Comparison of ENCODE assay signal across 19 cellular contexts in the genomic region with DNA sequence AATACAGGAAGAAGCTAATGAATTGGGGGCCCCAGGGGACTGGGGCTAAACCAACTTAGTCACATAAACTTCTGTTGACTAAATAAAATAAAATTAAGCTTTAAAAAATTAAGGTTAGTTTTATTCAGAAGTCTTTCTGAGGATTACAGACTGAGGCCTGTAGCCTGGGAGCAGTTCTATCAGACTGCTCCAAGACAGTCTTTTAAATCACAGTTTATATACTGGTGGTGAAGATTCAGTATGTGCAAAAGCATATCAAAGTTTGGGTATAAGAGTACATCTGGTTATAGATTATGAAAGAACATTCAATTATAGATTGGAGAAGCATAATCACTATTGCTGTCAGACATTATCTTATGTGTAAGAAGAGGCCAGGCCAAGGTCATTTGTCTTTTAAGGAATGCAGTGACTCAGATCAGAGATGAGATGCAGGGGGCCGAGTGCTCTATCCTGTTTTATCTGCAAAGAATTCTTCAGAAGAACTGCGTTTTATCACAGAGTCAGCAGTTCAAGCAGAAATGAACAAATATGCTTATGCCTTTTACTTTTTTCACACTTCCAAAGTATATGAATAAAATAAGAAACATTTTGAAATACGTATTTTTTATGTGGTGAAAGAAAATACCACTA.
A peak's percentile ranks its signal among the peaks of the same experiment; 100 is the strongest.
DNase-seq lines count a peak whose midpoint lies in the region; ATAC-seq, FAIRE-seq and TF ChIP-seq lines count a peak whose summit lies in the region.
"Had no signal": no experiment of that assay in that cellular context is flagged by ENCODE, and none has a peak within 500 bp of the region (broad histone marks: within the 10 kb centered on the region; RNA-seq: fewer than 3 reads in every experiment).

No MANE protein-coding gene starts in this region.

- ATAC-seq in GM21381 (IDR thresholded peaks at IDR 0.05; ENCODE audit: unreplicated experiment) (no peak), sciatic nerve (no peak), HG03571 (IDR thresholded peaks at IDR 0.05; ENCODE audit: unreplicated experiment) (no peak)
- ATAC-seq in natural killer cell treated with Interleukin-12 subunit alpha and Interleukin-12 subunit beta and Interleukin-15 and Interleukin-18, amount 100 ng/mL, for 72 hours, result no peak

- DNase-seq in LHCN-M2 (ENCODE audit: low read depth) (peak; percentile 40), astrocyte (ENCODE audit: low read depth) (peak; percentile 20), iris pigment epithelial cell (ENCODE audit: low read depth) (peak; percentile 23), non-pigmented ciliary epithelial cell (ENCODE audit: low read depth) (peak; percentile 5), sciatic nerve (ENCODE audit: low spot score) (no peak)
- DNase-seq in natural killer cell treated with Interleukin-12 subunit alpha and Interleukin-12 subunit beta and Interleukin-15 and Interleukin-18, amount 100 ng/mL, for 72 hours (ENCODE audit: low spot score), result no peak
- DNase-seq: ACHN; AML-193; Caco-2; DMS153; H9; NCI-H187 treated with DMSO at 0.1 percent for 48 hours; NCI-H2171; NCI-H446 treated with DMSO at 0.1 percent for 48 hours; NK-92 treated with Interleukin-12 subunit alpha and Interleukin-12 subunit beta, amount 100 ng/mL, for 24 hours; SHP77 had no signal

- H3K27ac ChIP-seq in astrocyte (ENCODE audit: low read depth, low read length), result no peak overlapping the region

- no peak overlapping the region for H3K4me3 Mint-ChIP-seq in astrocyte (ENCODE audit: unreplicated experiment)
- no peak overlapping the region for H3K4me3 Mint-ChIP-seq in natural killer cell treated with Interleukin-12 subunit alpha and Interleukin-12 subunit beta and Interleukin-15 and Interleukin-18, amount 100 ng/mL, for 72 hours
- H3K4me3 Mint-ChIP-seq: CD14-positive monocyte, H9 had no signal

- H4K20me1 ChIP-seq in astrocyte (ENCODE audit: insufficient read depth, low read length), result no peaks in the 10 kb centered on the region

- no peak for TF ChIP-seq CTCF in astrocyte (IDR thresholded peaks at IDR 0.05; ENCODE audit: insufficient read depth, low read depth, low read length)

- no peak overlapping the region for H3K27ac Mint-ChIP-seq in astrocyte (ENCODE audit: unreplicated experiment)
- no peak overlapping the region for H3K27ac Mint-ChIP-seq in natural killer cell treated with Interleukin-12 subunit alpha and Interleukin-12 subunit beta and Interleukin-15 and Interleukin-18, amount 100 ng/mL, for 72 hours
- H3K27ac Mint-ChIP-seq: CD14-positive monocyte, H9 had no signal

- no peaks in the 10 kb centered on the region for H3K36me3 ChIP-seq in astrocyte (ENCODE audit: insufficient read depth, low read length)

- FAIRE-seq in astrocyte (lab: Jason Lieb, UNC), result no peak

- H3K79me2 ChIP-seq in astrocyte (ENCODE audit: insufficient read depth, low read length), result no peaks in the 10 kb centered on the region

- peaks cover 3% of the 10 kb centered on the region for H3K36me3 Mint-ChIP-seq in astrocyte (ENCODE audit: low read depth, unreplicated experiment)
- no peaks in the 10 kb centered on the region for H3K36me3 Mint-ChIP-seq in natural killer cell treated with Interleukin-12 subunit alpha and Interleukin-12 subunit beta and Interleukin-15 and Interleukin-18, amount 100 ng/mL, for 72 hours
- H3K36me3 Mint-ChIP-seq: CD14-positive monocyte had no signal

- H3K4me2 ChIP-seq in astrocyte (ENCODE audit: low read length), result no peak overlapping the region

- peaks cover 6% of the 10 kb centered on the region for H3K9me3 Mint-ChIP-seq in astrocyte (ENCODE audit: unreplicated experiment)
- H3K9me3 Mint-ChIP-seq in natural killer cell treated with Interleukin-12 subunit alpha and Interleukin-12 subunit beta and Interleukin-15 and Interleukin-18, amount 100 ng/mL, for 72 hours, result peaks cover 9% of the 10 kb centered on the region

- peaks cover 8% of the 10 kb centered on the region for H3K4me1 Mint-ChIP-seq in astrocyte (ENCODE audit: low read depth, unreplicated experiment)
- no peaks in the 10 kb centered on the region for H3K4me1 Mint-ChIP-seq in natural killer cell treated with Interleukin-12 subunit alpha and Interleukin-12 subunit beta and Interleukin-15 and Interleukin-18, amount 100 ng/mL, for 72 hours (ENCODE audit: low read depth in 2 of 2)
- H3K4me1 Mint-ChIP-seq: CD14-positive monocyte had no signal

- peaks cover 3% of the 10 kb centered on the region for H3K4me1 ChIP-seq in astrocyte (ENCODE audit: insufficient read depth, low read length)

- no peak overlapping the region for H3K9ac ChIP-seq in astrocyte (ENCODE audit: low read length)

- H3K9me3 ChIP-seq in astrocyte (ENCODE audit: insufficient read depth, low read depth, low read length), result no peaks in the 10 kb centered on the region
- H3K9me3 ChIP-seq: Caco-2 had no signal

- intact Hi-C loops in sciatic nerve (cut with DNase I), result no loop called here

- H3K4me3 ChIP-seq in astrocyte (ENCODE audit: insufficient read depth, low read depth, low read length), result no peak overlapping the region

- H3K27me3 Mint-ChIP-seq in astrocyte (ENCODE audit: low read depth, unreplicated experiment), result no peaks in the 10 kb centered on the region
- H3K27me3 Mint-ChIP-seq in natural killer cell treated with Interleukin-12 subunit alpha and Interleukin-12 subunit beta and Interleukin-15 and Interleukin-18, amount 100 ng/mL, for 72 hours, result no peaks in the 10 kb centered on the region

- H2AFZ ChIP-seq in astrocyte (ENCODE audit: low read depth, low read length), result no peak overlapping the region

- H3K27me3 ChIP-seq in astrocyte (ENCODE audit: insufficient read depth, low read length), result no peaks in the 10 kb centered on the region

Comparison
In these comparisons a context has a peak if more than half of its experiments do, and no peak if none do; other contexts are left out.
1. DNase-seq: peak in LHCN-M2 (single experiment), astrocyte (single experiment), iris pigment epithelial cell (single experiment) and non-pigmented ciliary epithelial cell (single experiment); none in sciatic nerve (single experiment) and natural killer cell treated with Interleukin-12 subunit alpha and Interleukin-12 subunit beta and Interleukin-15 and Interleukin-18, amount 100 ng/mL, for 72 hours (single experiment).